1 cellular context compared by ENCODE assay signal in the genomic region with DNA sequence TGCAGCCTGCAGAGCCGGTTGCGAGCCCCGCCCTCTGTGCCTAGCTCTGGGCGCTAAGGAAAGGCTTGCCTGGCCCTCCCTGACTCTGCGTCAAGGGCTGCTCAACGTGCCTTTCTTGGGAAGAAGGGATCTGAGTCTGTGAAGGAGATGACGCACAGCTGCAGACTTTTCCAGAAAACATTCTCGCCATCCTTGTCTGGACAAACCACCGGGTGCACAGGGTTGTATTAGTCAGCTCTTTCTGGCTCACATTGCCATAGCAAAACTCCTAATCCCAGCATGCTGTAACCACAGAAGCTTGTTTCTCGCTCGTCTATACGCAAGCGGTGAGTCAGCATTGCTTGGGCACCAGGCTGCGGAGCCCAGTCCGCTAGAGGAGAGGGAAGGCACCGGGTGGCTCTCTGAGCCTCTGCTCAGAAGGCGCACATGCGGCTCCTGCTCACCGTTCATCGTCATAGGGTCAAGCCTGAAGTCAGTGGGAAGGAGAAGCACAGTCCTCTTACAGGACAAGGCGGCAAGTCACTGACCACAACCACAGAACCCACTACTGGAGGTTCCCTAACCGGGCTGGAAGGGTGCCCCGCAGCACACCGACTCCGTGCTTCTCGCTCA.
TF ChIP-seq lines count a peak whose summit lies in the region.

No MANE protein-coding gene starts in this region.

TF ChIP-seq in A549, 52 proteins besides CTCF, POLR2A, EP300 and RAD21 (continued from another document):
- TF ChIP-seq, protein P1, sequence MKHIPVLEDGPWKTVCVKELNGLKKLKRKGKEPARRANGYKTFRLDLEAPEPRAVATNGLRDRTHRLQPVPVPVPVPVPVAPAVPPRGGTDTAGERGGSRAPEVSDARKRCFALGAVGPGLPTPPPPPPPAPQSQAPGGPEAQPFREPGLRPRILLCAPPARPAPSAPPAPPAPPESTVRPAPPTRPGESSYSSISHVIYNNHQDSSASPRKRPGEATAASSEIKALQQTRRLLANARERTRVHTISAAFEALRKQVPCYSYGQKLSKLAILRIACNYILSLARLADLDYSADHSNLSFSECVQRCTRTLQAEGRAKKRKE (CRISPR knock-in tag; IDR thresholded peaks at IDR 0.05; ENCODE audit: low read depth): 0 out of 2 replicates have a peak, but pooled peaks have one; percentile 32
- peak; percentile 37; the same call in 1 of the 2 replicates for TF ChIP-seq GATA3 (IDR thresholded peaks at IDR 0.05; ENCODE audit: borderline replicate concordance)
- TF ChIP-seq JUNB (IDR thresholded peaks at IDR 0.05): peak; percentile 54; the same call in 1 of the 2 replicates
- no peak for TF ChIP-seq EHF (CRISPR knock-in tag; IDR thresholded peaks at IDR 0.05)
- TF ChIP-seq MYC (IDR thresholded peaks at IDR 0.05; ENCODE audit: borderline replicate concordance, low read length): no peak
- TF ChIP-seq, protein P2, sequence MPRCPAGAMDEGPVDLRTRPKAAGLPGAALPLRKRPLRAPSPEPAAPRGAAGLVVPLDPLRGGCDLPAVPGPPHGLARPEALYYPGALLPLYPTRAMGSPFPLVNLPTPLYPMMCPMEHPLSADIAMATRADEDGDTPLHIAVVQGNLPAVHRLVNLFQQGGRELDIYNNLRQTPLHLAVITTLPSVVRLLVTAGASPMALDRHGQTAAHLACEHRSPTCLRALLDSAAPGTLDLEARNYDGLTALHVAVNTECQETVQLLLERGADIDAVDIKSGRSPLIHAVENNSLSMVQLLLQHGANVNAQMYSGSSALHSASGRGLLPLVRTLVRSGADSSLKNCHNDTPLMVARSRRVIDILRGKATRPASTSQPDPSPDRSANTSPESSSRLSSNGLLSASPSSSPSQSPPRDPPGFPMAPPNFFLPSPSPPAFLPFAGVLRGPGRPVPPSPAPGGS (IDR thresholded peaks at IDR 0.05): no peak
- no peak for TF ChIP-seq HEYL (CRISPR knock-in tag; IDR thresholded peaks at IDR 0.05)
- 0 out of 2 replicates have a peak, but pooled peaks have one; percentile 24 for TF ChIP-seq FOSL2 (IDR thresholded peaks at IDR 0.05)
- peak; percentile 92 for TF ChIP-seq FOSL2 (CRISPR knock-in tag; IDR thresholded peaks at IDR 0.05)
- peak; percentile 98 for TF ChIP-seq MAFK (IDR thresholded peaks at IDR 0.05; ENCODE audit: partially characterized antibody)
- peak; percentile 48; the same call in 1 of the 2 replicates for TF ChIP-seq NFE2L2 (conservative IDR thresholded peaks at IDR 0.05; ENCODE audit: low read length)
- no peak for TF ChIP-seq HOXB13 (CRISPR knock-in tag; IDR thresholded peaks at IDR 0.05; ENCODE audit: low read depth)
- TF ChIP-seq, protein P3, sequence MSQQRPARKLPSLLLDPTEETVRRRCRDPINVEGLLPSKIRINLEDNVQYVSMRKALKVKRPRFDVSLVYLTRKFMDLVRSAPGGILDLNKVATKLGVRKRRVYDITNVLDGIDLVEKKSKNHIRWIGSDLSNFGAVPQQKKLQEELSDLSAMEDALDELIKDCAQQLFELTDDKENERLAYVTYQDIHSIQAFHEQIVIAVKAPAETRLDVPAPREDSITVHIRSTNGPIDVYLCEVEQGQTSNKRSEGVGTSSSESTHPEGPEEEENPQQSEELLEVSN (IDR thresholded peaks at IDR 0.05; ENCODE audit: borderline replicate concordance, low read depth): peak; percentile 94
- TF ChIP-seq, protein P4, sequence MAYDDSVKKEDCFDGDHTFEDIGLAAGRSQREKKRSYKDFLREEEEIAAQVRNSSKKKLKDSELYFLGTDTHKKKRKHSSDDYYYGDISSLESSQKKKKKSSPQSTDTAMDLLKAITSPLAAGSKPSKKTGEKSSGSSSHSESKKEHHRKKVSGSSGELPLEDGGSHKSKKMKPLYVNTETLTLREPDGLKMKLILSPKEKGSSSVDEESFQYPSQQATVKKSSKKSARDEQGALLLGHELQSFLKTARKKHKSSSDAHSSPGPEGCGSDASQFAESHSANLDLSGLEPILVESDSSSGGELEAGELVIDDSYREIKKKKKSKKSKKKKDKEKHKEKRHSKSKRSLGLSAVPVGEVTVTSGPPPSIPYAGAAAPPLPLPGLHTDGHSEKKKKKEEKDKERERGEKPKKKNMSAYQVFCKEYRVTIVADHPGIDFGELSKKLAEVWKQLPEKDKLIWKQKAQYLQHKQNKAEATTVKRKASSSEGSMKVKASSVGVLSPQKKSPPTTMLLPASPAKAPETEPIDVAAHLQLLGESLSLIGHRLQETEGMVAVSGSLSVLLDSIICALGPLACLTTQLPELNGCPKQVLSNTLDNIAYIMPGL (CRISPR knock-in tag; IDR thresholded peaks at IDR 0.05; ENCODE audit: borderline replicate concordance): no peak
- TF ChIP-seq EHMT2 (IDR thresholded peaks at IDR 0.05; ENCODE audit: low read depth): no peak
- TF ChIP-seq ESRRA (IDR thresholded peaks at IDR 0.05; ENCODE audit: borderline replicate concordance, low read length): no peak
- TF ChIP-seq, protein P5, sequence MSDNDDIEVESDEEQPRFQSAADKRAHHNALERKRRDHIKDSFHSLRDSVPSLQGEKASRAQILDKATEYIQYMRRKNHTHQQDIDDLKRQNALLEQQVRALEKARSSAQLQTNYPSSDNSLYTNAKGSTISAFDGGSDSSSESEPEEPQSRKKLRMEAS (IDR thresholded peaks at IDR 0.05): peak; percentile 96
- no peak for TF ChIP-seq FOSB (CRISPR knock-in tag; IDR thresholded peaks at IDR 0.05)
- no peak for TF ChIP-seq ZC3H11A (IDR thresholded peaks at IDR 0.05)
